Comparison of ENCODE assay signal across 8 cellular contexts in genomic region chr17:76335716-76336381, GRCh38. TPM values are rescaled to one million over a fixed set of nuclear protein-coding genes. Genes with fewer than 3 reads are reported as not detected.
"Had no signal": no experiment of that assay in that cellular context is flagged by ENCODE, and none has a peak within 500 bp of the region (broad histone marks: within the 10 kb centered on the region; RNA-seq: fewer than 3 reads in every experiment).

No MANE protein-coding gene starts in this region.

- H3K9me3 Mint-ChIP-seq: IgD-negative memory B cell had no signal

- ATAC-seq: HCT116 had no signal

- DNase-seq: GM23248, GOT3, H7 had no signal

- FAIRE-seq: HTR-8/SVneo had no signal

- H3K9ac ChIP-seq: GM23248, KMS-11 had no signal

- H3K4me3 Mint-ChIP-seq: IgD-negative memory B cell had no signal

- H3K27ac Mint-ChIP-seq: IgD-negative memory B cell had no signal

- H3K27me3 Mint-ChIP-seq: IgD-negative memory B cell had no signal

- H3K4me1 ChIP-seq: HAP-1 had no signal

- H3K4me2 ChIP-seq: KMS-11 had no signal

- H3K27ac ChIP-seq: GM23248, KMS-11 had no signal

- H3K4me3 ChIP-seq: GM23248, HAP-1 had no signal

- H3K9me3 ChIP-seq: HAP-1 had no signal

- H2AFZ ChIP-seq: GM23248 had no signal

RNA-seq across cellular contexts. Expression of gene SPHK1, which starts 48.6 kb away (rescaled TPM):
- polyA plus RNA-seq: IgD-negative memory B cell had no signal
